24 cellular contexts compared by ENCODE assay signal in the genomic region with DNA sequence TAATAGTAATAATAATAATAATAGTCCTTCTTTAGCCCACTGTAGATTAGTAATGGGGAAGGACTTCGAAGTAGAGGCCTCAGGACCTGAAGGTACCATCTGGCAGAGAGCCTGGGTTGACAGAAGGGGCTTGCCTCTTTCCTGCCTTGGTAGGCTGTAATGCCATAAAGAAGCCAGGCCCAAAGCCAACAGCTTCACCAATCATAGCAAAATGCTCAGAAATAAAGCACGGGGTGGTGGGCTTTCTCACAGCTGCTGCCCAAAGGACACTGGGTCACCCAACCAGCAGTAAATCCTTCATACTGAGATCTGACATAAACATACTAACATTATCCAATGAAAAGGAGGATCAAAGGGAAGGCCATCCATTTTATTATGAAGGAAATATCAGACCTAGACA.
DNase-seq lines count a peak whose midpoint lies in the region; ATAC-seq and TF ChIP-seq lines count a peak whose summit lies in the region.
"Had no signal": no experiment of that assay in that cellular context is flagged by ENCODE, and none has a peak within 500 bp of the region (broad histone marks: within the 10 kb centered on the region; RNA-seq: fewer than 3 reads in every experiment).

No MANE protein-coding gene starts in this region.

- H3K27me3 Mint-ChIP-seq in T-helper 17 cell (no peaks in the 10 kb centered on the region), nephron progenitor cell (ENCODE audit: low read depth, poor library complexity) (no peaks in the 10 kb centered on the region)
- H3K27me3 Mint-ChIP-seq: activated naive CD8-positive, alpha-beta T cell treated with anti-CD3 and anti-CD28 coated beads, Interleukin-2, amount 10 ng/mL, durations not matched to agents 7 days and 5 days; stimulated activated naive B cell treated with anti-CD40 and anti-IgM and Interleukin-4, amounts not matched to agents 10 μg/mL and 1 μg/mL and 100 μg/mL, for 72 hours had no signal

- H3K4me3 Mint-ChIP-seq in T-helper 17 cell (no peak overlapping the region), nephron progenitor cell (no peak overlapping the region)
- H3K4me3 Mint-ChIP-seq: activated naive CD8-positive, alpha-beta T cell treated with anti-CD3 and anti-CD28 coated beads, Interleukin-2, amount 10 ng/mL, durations not matched to agents 7 days and 5 days; activated T-cell treated with anti-CD3 and anti-CD28 coated beads, Interleukin-2, amount 50 U/mL, for 4 hours; HFFc6 had no signal

- DNase-seq in DMS 273 treated with DMSO at 0.1 percent for 48 hours (lab: John Stamatoyannopoulos, UW) (peak; percentile 8), NAMALWA (ENCODE audit: low spot score) (peak; percentile 6), T-helper 17 cell (no peak), nephron progenitor cell (no peak)
- DNase-seq in activated CD4-positive, alpha-beta T cell treated with anti-CD3 and anti-CD28 coated beads for 4 hours: no peak
- DNase-seq: activated CD4-positive, alpha-beta T cell treated with anti-CD3 and anti-CD28 coated beads for 48 hours; activated gamma-delta T cell treated with Interleukin-2 at 50 U/mL for 16 hours; activated naive CD8-positive, alpha-beta T cell treated with anti-CD3 and anti-CD28 coated beads, Interleukin-2, amount 10 ng/mL, durations not matched to agents 7 days and 5 days; activated T-cell treated with anti-CD3 and anti-CD28 coated beads, Interleukin-2, amount 50 U/mL, for 4 hours; cortex of kidney; DND-41; erythroblast; HFFc6; MG63; NCI-H1436; NCI-H2107; ovary; PC-9; stimulated activated naive B cell treated with anti-CD40 and anti-IgM and Interleukin-4, amounts not matched to agents 10 μg/mL and 1 μg/mL and 100 μg/mL, for 72 hours; upper lobe of left lung had no signal

- no peak for TF ChIP-seq CTCF in nephron progenitor cell (IDR thresholded peaks at IDR 0.05)

- H3K36me3 Mint-ChIP-seq in T-helper 17 cell (ENCODE audit: low read depth) (peaks cover 8% of the 10 kb centered on the region), nephron progenitor cell (ENCODE audit: low read depth) (peaks cover 34% of the 10 kb centered on the region)

- H3K9me3 ChIP-seq in T-helper 17 cell (ENCODE audit: control insufficient read depth, low read length, poor library complexity, severe bottlenecking): no peaks in the 10 kb centered on the region
- H3K9me3 ChIP-seq: MG63, ovary, upper lobe of left lung had no signal

- peak overlapping the region; percentile 81 for H3K27ac Mint-ChIP-seq in T-helper 17 cell
- H3K27ac Mint-ChIP-seq in nephron progenitor cell: peak overlapping the region; percentile 16
- H3K27ac Mint-ChIP-seq: activated naive CD8-positive, alpha-beta T cell treated with anti-CD3 and anti-CD28 coated beads, Interleukin-2, amount 10 ng/mL, durations not matched to agents 7 days and 5 days; HFFc6; stimulated activated naive B cell treated with anti-CD40 and anti-IgM and Interleukin-4, amounts not matched to agents 10 μg/mL and 1 μg/mL and 100 μg/mL, for 72 hours had no signal

- H3K4me1 Mint-ChIP-seq in T-helper 17 cell: peaks cover 2% of the 10 kb centered on the region
- H3K4me1 Mint-ChIP-seq in nephron progenitor cell: no peaks in the 10 kb centered on the region

- no peak for ATAC-seq in T-helper 17 cell
- ATAC-seq in GM18867 (IDR thresholded peaks at IDR 0.05; ENCODE audit: unreplicated experiment): no peak
- no peak for ATAC-seq in GM21723 (IDR thresholded peaks at IDR 0.05; ENCODE audit: unreplicated experiment)
- ATAC-seq: activated T-cell treated with anti-CD3 and anti-CD28 coated beads, Interleukin-2, amount 50 U/mL, for 4 hours; Right ventricle myocardium inferior; SK-N-SH treated with all-trans-retinoic acid at 6 μM for 48 hours had no signal

- H3K9me3 Mint-ChIP-seq in nephron progenitor cell: no peaks in the 10 kb centered on the region
- H3K9me3 Mint-ChIP-seq: activated naive CD8-positive, alpha-beta T cell treated with anti-CD3 and anti-CD28 coated beads, Interleukin-2, amount 10 ng/mL, durations not matched to agents 7 days and 5 days; activated T-cell treated with anti-CD3 and anti-CD28 coated beads, Interleukin-2, amount 50 U/mL, for 4 hours; HFFc6; stimulated activated naive B cell treated with anti-CD40 and anti-IgM and Interleukin-4, amounts not matched to agents 10 μg/mL and 1 μg/mL and 100 μg/mL, for 72 hours had no signal

Comparison
In these comparisons a context has a peak if more than half of its experiments do, and no peak if none do; other contexts are left out.
1. DNase-seq: peak in DMS 273 treated with DMSO at 0.1 percent for 48 hours (single experiment) and NAMALWA (single experiment); none in T-helper 17 cell (0 of 3), nephron progenitor cell (single experiment) and activated CD4-positive, alpha-beta T cell treated with anti-CD3 and anti-CD28 coated beads for 4 hours (0 of 2).